8 cellular contexts compared by ENCODE assay signal in genomic region chr10:1048732-1049424, GRCh38. TPM values are rescaled to one million over a fixed set of nuclear protein-coding genes. Genes with fewer than 3 reads are reported as not detected.
A peak's percentile ranks its signal among the peaks of the same experiment; 100 is the strongest.
DNase-seq lines count a peak whose midpoint lies in the region; ATAC-seq and TF ChIP-seq lines count a peak whose summit lies in the region.

Gene IDI1 (minus strand): TSS chr10:1049119. CDS start chr10:1049003, 116 bp downstream.

- TF ChIP-seq CTCF in AG04450 (IDR thresholded peaks at IDR 0.05; ENCODE audit: low read depth, low read length) (no peak), VCaP (conservative IDR thresholded peaks at IDR 0.05) (no peak)

- H3K27ac ChIP-seq in AG04450 (ENCODE audit: low read depth, low read length) (peak within 1 kb of the TSS; percentile 100), VCaP (peak within 1 kb of the TSS; percentile 92), iPS-18a (ENCODE audit: low read length) (peak within 1 kb of the TSS; percentile 76)

- H3K9ac ChIP-seq in iPS-18a (ENCODE audit: low read length) (peak within 1 kb of the TSS; percentile 85), skeletal muscle satellite cell (ENCODE audit: low read depth, low read length) (peak within 1 kb of the TSS; percentile 95)

- H3K4me1 ChIP-seq in iPS-18a (ENCODE audit: control insufficient read depth, low read depth, low read length) (peaks cover 8% of the 10 kb centered on the region), skeletal muscle satellite cell (ENCODE audit: control insufficient read depth, insufficient read depth, low read length) (peaks cover 26% of the 10 kb centered on the region)

- CTCF ChIA-PET in AG04450 (lab: Charles Lee): no interaction called here

- POLR2A ChIA-PET in AG04450 (lab: Yijun Ruan, JAX): interaction anchor here (0.6 to 2.0 kb wide), 6 partner anchors 9 to 751 kb away, joined by 3 to 10 read pairs (median 3); partner anchors contain the start of gene GTPBP4

- ATAC-seq in GM18907 (IDR thresholded peaks at IDR 0.05; ENCODE audit: unreplicated experiment): peak; percentile 88
- peak; percentile 79 for ATAC-seq in HG03139 (IDR thresholded peaks at IDR 0.05; ENCODE audit: unreplicated experiment)

- DNase-seq in AG04450 (ENCODE audit: low read depth, low spot score) (peak; percentile 96), NCI-H2196 treated with DMSO at 0.1 percent for 48 hours (lab: John Stamatoyannopoulos, UW; ENCODE audit: unreplicated experiment) (peak; percentile 82), T47D (ENCODE audit: low read depth in 1 of 2, low spot score in 1 of 2) (peak; percentile 97 to 100)

- H3K4me3 ChIP-seq in AG04450 (ENCODE audit: low read depth, low read length) (peak within 1 kb of the TSS; percentile 91), iPS-18a (ENCODE audit: low read length) (peak within 1 kb of the TSS; percentile 99), skeletal muscle satellite cell (ENCODE audit: low read length) (peak within 1 kb of the TSS; percentile 91)

- H3K9me3 ChIP-seq in AG04450 (ENCODE audit: control insufficient read depth, insufficient read depth, low read length) (no peaks in the 10 kb centered on the region), iPS-18a (ENCODE audit: control insufficient read depth, low read depth, low read length) (no peaks in the 10 kb centered on the region), skeletal muscle satellite cell (replicated peaks; ENCODE audit: low read length) (no peaks in the 10 kb centered on the region)

- H3K27me3 ChIP-seq in AG04450 (ENCODE audit: control insufficient read depth, insufficient read depth, low read length) (no peaks in the 10 kb centered on the region), iPS-18a (ENCODE audit: control insufficient read depth, insufficient read depth, low read length) (no peaks in the 10 kb centered on the region), skeletal muscle satellite cell (ENCODE audit: control insufficient read depth, insufficient read depth, low read length) (no peaks in the 10 kb centered on the region)

- peak within 1 kb of the TSS; percentile 92 for H3K4me2 ChIP-seq in skeletal muscle satellite cell (ENCODE audit: low read length)

- peaks cover 35% of the 10 kb centered on the region for H3K36me3 ChIP-seq in iPS-18a (ENCODE audit: control insufficient read depth, low read depth, low read length)
- H3K36me3 ChIP-seq in skeletal muscle satellite cell (ENCODE audit: insufficient read depth, low read length): peaks cover 12% of the 10 kb centered on the region

- in situ Hi-C loops in T47D (cut with HindIII; ENCODE audit: low pct_unique_long_range_greater_than_20kb, low sequenced_read_pairs): no loop called here

RNA-seq across cellular contexts. Expression of gene IDI1, which starts in this region (rescaled TPM):
- polyA plus RNA-seq in AG04450 (2011; rRNA removed): 29.4 and 37.6 TPM in 2 replicates
- 11.1 and 13.0 TPM in 2 replicates for polyA minus RNA-seq in AG04450 (2011; rRNA and poly(A)+ RNA removed)
- 39.5 and 86.9 TPM in 2 replicates for total RNA-seq in skeletal muscle satellite cell (2012; rRNA removed)

Comparison
In these comparisons a context has a peak if more than half of its experiments do, and no peak if none do; other contexts are left out.
1. Peak in every context shown above with its lines: DNase-seq, ATAC-seq, H3K4me3 ChIP-seq and H3K27ac ChIP-seq.